Comparison of ENCODE assay signal across 1 cellular context in the genomic region with DNA sequence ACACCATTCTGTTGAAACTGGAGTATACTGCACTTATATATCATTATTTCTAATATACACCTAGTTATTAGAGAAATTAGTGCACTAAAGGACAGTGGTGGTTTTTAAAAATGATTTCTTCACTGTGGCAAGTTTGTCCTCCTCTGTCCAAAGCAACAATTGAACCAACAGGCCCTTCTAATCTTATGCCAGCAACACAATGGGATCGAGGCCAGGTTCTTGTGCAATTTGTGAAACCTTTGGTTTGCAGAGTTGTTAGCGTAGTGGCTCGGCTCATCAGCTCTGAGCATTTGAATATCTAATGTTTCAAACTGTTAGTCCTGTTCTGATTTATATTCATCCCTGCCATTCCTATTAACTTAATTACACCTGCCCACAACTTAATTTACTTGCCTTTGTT.
TF ChIP-seq lines count a peak whose summit lies in the region.

No MANE protein-coding gene starts in this region.

TF ChIP-seq in K562, 482 proteins besides CTCF, POLR2A, EP300 and RAD21:
- TF ChIP-seq DDX20 (tag; IDR thresholded peaks at IDR 0.05; ENCODE audit: low read depth): no peak
- no peak for TF ChIP-seq GATA2 (CRISPR knock-in tag; IDR thresholded peaks at IDR 0.05)
- TF ChIP-seq RBM15 (IDR thresholded peaks at IDR 0.05; ENCODE audit: insufficient read depth, low read length): no peak
- TF ChIP-seq, protein P1, sequence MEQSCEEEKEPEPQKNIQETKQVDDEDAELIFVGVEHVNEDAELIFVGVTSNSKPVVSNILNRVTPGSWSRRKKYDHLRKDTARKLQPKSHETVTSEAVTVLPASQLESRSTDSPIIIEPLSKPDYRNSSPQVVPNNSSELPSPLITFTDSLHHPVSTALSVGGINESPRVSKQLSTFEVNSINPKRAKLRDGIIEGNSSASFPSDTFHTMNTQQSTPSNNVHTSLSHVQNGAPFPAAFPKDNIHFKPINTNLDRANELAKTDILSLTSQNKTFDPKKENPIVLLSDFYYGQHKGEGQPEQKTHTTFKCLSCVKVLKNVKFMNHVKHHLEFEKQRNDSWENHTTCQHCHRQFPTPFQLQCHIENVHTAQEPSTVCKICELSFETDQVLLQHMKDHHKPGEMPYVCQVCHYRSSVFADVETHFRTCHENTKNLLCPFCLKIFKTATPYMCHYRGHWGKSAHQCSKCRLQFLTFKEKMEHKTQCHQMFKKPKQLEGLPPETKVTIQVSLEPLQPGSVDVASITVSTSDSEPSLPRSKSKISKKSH (CRISPR knock-in tag; IDR thresholded peaks at IDR 0.05): no peak
- TF ChIP-seq LEF1 (IDR thresholded peaks at IDR 0.05): no peak
- no peak for TF ChIP-seq ZNF764 (CRISPR knock-in tag; IDR thresholded peaks at IDR 0.05; ENCODE audit: low read depth)
- TF ChIP-seq HDAC1 (IDR thresholded peaks at IDR 0.05): no peak
- TF ChIP-seq RNF2 (IDR thresholded peaks at IDR 0.05): no peak
- no peak for TF ChIP-seq NEUROD1 (IDR thresholded peaks at IDR 0.05; ENCODE audit: borderline replicate concordance, low read depth, low read length, partially characterized antibody)
- TF ChIP-seq HEY1 (CRISPR knock-in tag; IDR thresholded peaks at IDR 0.05; ENCODE audit: borderline replicate concordance): no peak
- TF ChIP-seq BCOR (IDR thresholded peaks at IDR 0.05): no peak
- TF ChIP-seq, protein P2, sequence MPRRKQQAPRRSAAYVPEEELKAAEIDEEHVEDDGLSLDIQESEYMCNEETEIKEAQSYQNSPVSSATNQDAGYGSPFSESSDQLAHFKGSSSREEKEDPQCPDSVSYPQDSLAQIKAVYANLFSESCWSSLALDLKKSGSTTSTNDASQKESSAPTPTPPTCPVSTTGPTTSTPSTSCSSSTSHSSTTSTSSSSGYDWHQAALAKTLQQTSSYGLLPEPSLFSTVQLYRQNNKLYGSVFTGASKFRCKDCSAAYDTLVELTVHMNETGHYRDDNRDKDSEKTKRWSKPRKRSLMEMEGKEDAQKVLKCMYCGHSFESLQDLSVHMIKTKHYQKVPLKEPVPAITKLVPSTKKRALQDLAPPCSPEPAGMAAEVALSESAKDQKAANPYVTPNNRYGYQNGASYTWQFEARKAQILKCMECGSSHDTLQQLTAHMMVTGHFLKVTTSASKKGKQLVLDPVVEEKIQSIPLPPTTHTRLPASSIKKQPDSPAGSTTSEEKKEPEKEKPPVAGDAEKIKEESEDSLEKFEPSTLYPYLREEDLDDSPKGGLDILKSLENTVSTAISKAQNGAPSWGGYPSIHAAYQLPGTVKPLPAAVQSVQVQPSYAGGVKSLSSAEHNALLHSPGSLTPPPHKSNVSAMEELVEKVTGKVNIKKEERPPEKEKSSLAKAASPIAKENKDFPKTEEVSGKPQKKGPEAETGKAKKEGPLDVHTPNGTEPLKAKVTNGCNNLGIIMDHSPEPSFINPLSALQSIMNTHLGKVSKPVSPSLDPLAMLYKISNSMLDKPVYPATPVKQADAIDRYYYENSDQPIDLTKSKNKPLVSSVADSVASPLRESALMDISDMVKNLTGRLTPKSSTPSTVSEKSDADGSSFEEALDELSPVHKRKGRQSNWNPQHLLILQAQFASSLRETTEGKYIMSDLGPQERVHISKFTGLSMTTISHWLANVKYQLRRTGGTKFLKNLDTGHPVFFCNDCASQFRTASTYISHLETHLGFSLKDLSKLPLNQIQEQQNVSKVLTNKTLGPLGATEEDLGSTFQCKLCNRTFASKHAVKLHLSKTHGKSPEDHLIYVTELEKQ (CRISPR knock-in tag; IDR thresholded peaks at IDR 0.05): no peak
- TF ChIP-seq ZNF639 (CRISPR knock-in tag; conservative IDR thresholded peaks at IDR 0.05 in 1 of 2, IDR thresholded peaks at IDR 0.05 in 1 of 2): no peak
- no peak for TF ChIP-seq ZNF778 (CRISPR knock-in tag; IDR thresholded peaks at IDR 0.05)
- TF ChIP-seq ZC3H8 (IDR thresholded peaks at IDR 0.05): no peak
- no peak for TF ChIP-seq ZBTB33 (CRISPR knock-in tag; IDR thresholded peaks at IDR 0.05)
- TF ChIP-seq, protein P3, sequence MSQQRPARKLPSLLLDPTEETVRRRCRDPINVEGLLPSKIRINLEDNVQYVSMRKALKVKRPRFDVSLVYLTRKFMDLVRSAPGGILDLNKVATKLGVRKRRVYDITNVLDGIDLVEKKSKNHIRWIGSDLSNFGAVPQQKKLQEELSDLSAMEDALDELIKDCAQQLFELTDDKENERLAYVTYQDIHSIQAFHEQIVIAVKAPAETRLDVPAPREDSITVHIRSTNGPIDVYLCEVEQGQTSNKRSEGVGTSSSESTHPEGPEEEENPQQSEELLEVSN (IDR thresholded peaks at IDR 0.05; ENCODE audit: borderline replicate concordance in 1 of 2, extremely low read depth in 1 of 2, insufficient read depth in 1 of 2, insufficient read length in 1 of 2, low read depth in 1 of 2, low read length in 1 of 2, poor library complexity in 1 of 2, severe bottlenecking in 1 of 2): no peak
